ENCODE assay signal across 15 cellular contexts in the genomic region with DNA sequence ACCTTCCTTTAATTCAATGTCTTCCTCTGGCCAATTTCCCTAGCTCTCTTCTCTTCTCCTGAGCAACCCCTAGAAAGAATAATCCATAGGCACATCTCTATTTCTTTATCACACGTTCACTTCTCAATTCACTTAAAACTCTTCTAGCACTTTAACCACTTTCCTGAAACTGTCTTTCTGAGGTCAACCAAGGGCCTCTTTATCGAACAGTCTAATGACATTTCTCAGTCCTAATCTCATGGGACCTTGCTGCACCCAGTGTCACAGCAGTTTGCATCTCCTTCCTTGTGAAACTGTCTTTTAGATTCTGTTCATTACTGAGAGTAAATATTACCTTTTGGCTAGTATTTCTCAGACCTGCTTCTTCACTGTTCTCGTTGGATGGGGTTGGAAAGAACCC.
DNase-seq lines count a peak whose midpoint lies in the region; ATAC-seq and TF ChIP-seq lines count a peak whose summit lies in the region.
"Had no signal": no experiment of that assay in that cellular context is flagged by ENCODE, and none has a peak within 500 bp of the region (broad histone marks: within the 10 kb centered on the region; RNA-seq: fewer than 3 reads in every experiment).

No MANE protein-coding gene starts in this region.

- no peaks in the 10 kb centered on the region for H3K36me3 ChIP-seq in BLaER1 treated with 17β-estradiol and CSF1 and Interleukin-3, amounts not matched to agents 10 nM and 100 nM
- H3K36me3 ChIP-seq in testis (ENCODE audit: low read depth, missing control alignments), result no peaks in the 10 kb centered on the region
- H3K36me3 ChIP-seq: colonic mucosa, pancreas had no signal

- H3K9me3 ChIP-seq in BLaER1 treated with 17β-estradiol and CSF1 and Interleukin-3, amounts not matched to agents 10 nM and 100 nM (replicated peaks in 1 of 11), result no peaks in the 10 kb centered on the region
- no peaks in the 10 kb centered on the region for H3K9me3 ChIP-seq in testis
- H3K9me3 ChIP-seq: colonic mucosa, pancreas had no signal

- H3K27ac ChIP-seq in BLaER1 treated with 17β-estradiol and CSF1 and Interleukin-3, amounts not matched to agents 10 nM and 100 nM, result no peak overlapping the region
- H3K27ac ChIP-seq in testis, result no peak overlapping the region
- H3K27ac ChIP-seq: colonic mucosa, HL-60, pancreas had no signal

- intact Hi-C loops in testis (cut with DNase I; ENCODE audit: low total_unique reads), result no loop called here

- no peaks in the 10 kb centered on the region for H3K27me3 ChIP-seq in BLaER1 treated with 17β-estradiol and CSF1 and Interleukin-3, amounts not matched to agents 10 nM and 100 nM
- H3K27me3 ChIP-seq in testis, result no peaks in the 10 kb centered on the region
- H3K27me3 ChIP-seq: colonic mucosa, pancreas had no signal

- no peak overlapping the region for H3K9ac ChIP-seq in BLaER1 treated with 17β-estradiol and CSF1 and Interleukin-3, amounts not matched to agents 10 nM and 100 nM

- H3K4me1 ChIP-seq in BLaER1 treated with 17β-estradiol and CSF1 and Interleukin-3, amounts not matched to agents 10 nM and 100 nM, result peaks cover 9 to 31% (median 18%) of the 10 kb centered on the region in 10 experiments; a peak in 19 of 20 replicates
- H3K4me1 ChIP-seq in testis, result no peaks in the 10 kb centered on the region
- H3K4me1 ChIP-seq: colonic mucosa, pancreas had no signal

- WGBS in testis, 2 donors, result 88 to 89% methylated on average over 3 of the region's 3 CpGs

- no peak for DNase-seq in testis
- DNase-seq in stimulated activated CD4-positive, alpha-beta T cell treated with anti-CD3 and anti-CD28 coated beads, Interleukin-4, amount 100 ng/mL, for 4 hours, result no peak
- no peak for DNase-seq in OCI-M2 (lab: John Stamatoyannopoulos, UW; ENCODE audit: unreplicated experiment)
- DNase-seq in NAMALWA (ENCODE audit: low spot score), result no peak
- DNase-seq: colonic mucosa, foreskin melanocyte, NCI-H1417 treated with DMSO at 0.1 percent for 48 hours, pancreas had no signal

- no peak for TF ChIP-seq CTCF in testis (IDR thresholded peaks at IDR 0.05)

- ATAC-seq in GM19372 (IDR thresholded peaks at IDR 0.05; ENCODE audit: low read depth, unreplicated experiment) (peak; percentile 74), HG02798 (IDR thresholded peaks at IDR 0.05; ENCODE audit: poor library complexity, unreplicated experiment) (peak; percentile 84), HG03469 (IDR thresholded peaks at IDR 0.05; ENCODE audit: unreplicated experiment) (peak; percentile 86)
- ATAC-seq: left colon, Panc1, pancreas had no signal

- peak overlapping the region in 10 of 11 experiments; percentile 1 to 57 (median 14); a peak in 11 of 22 replicates for H3K4me2 ChIP-seq in BLaER1 treated with 17β-estradiol and CSF1 and Interleukin-3, amounts not matched to agents 10 nM and 100 nM

- TF ChIP-seq POLR2A in testis (IDR thresholded peaks at IDR 0.05), result no peak

- no peak overlapping the region for H3K4me3 ChIP-seq in BLaER1 treated with 17β-estradiol and CSF1 and Interleukin-3, amounts not matched to agents 10 nM and 100 nM
- no peak overlapping the region for H3K4me3 ChIP-seq in testis
- H3K4me3 ChIP-seq: colonic mucosa, pancreas had no signal

- H4K20me1 ChIP-seq in BLaER1 treated with 17β-estradiol and CSF1 and Interleukin-3, amounts not matched to agents 10 nM and 100 nM, result no peaks in the 10 kb centered on the region
